Comparison of ENCODE assay signal across 8 cellular contexts in genomic region chr18:23226930-23227728, GRCh38.
DNase-seq lines count a peak whose midpoint lies in the region; ATAC-seq, FAIRE-seq and TF ChIP-seq lines count a peak whose summit lies in the region.

No MANE protein-coding gene starts in this region.

- TF ChIP-seq RAD21 in HepG2 (CRISPR knock-in tag; IDR thresholded peaks at IDR 0.05) = no peak

- FAIRE-seq in HepG2 (lab: Jason Lieb, UNC) = no peak

- H3K27me3 ChIP-seq in HepG2 (ENCODE audit: control insufficient read depth in 1 of 2, insufficient read depth in 2 of 2, low read length in 2 of 2) (no peaks in the 10 kb centered on the region), upper lobe of left lung (no peaks in the 10 kb centered on the region)

- ATAC-seq in HepG2 (no peak; the same call in 2 of the 3 replicates), upper lobe of left lung (ENCODE audit: low FRiP score in 2 of 2) (peak; percentile 35 to 56)

- peaks cover 53% of the 10 kb centered on the region for H3K4me1 Mint-ChIP-seq in activated CD4-positive, alpha-beta memory T cell treated with anti-CD3 and anti-CD28 coated beads for 36 hours (ENCODE audit: low read depth)
- peaks cover 43% of the 10 kb centered on the region for H3K4me1 Mint-ChIP-seq in activated CD4-positive, alpha-beta memory T cell treated with anti-CD3 and anti-CD28 coated beads, Interleukin-2, amount 10 ng/mL, durations not matched to agents 7 days and 5 days
- H3K4me1 Mint-ChIP-seq in brain = peaks cover 58% of the 10 kb centered on the region

- POLR2A ChIA-PET in activated CD4-positive, alpha-beta memory T cell treated with anti-CD3 and anti-CD28 coated beads for 36 hours (lab: Charles Lee) = no interaction called here
- POLR2A ChIA-PET in activated CD4-positive, alpha-beta memory T cell treated with anti-CD3 and anti-CD28 coated beads, Interleukin-2, amount 10 ng/mL, durations not matched to agents 7 days and 5 days (lab: Charles Lee) = interaction anchor here (1.4 kb wide), 1 partner anchor 10 kb away, joined by 3 read pairs; no protein-coding TSS in a partner anchor
- POLR2A ChIA-PET in HepG2 (lab: Yijun Ruan, JAX) = interaction anchor here (0.8 to 1.5 kb wide), 2 partner anchors 86 to 92 kb away, joined by 4 to 5 read pairs; partner anchors contain the start of gene CABLES1

- peaks cover 1 to 15% of the 10 kb centered on the region in 2 experiments; a peak in 4 of 5 replicates for H3K36me3 ChIP-seq in HepG2 (replicated peaks in 1 of 2; ENCODE audit: control insufficient read depth in 1 of 2, insufficient read depth in 2 of 2, low read length in 2 of 2)
- H3K36me3 ChIP-seq in upper lobe of left lung = no peaks in the 10 kb centered on the region

- H3K9me3 Mint-ChIP-seq in activated CD4-positive, alpha-beta memory T cell treated with anti-CD3 and anti-CD28 coated beads for 36 hours = peaks cover 4% of the 10 kb centered on the region
- peaks cover 4% of the 10 kb centered on the region for H3K9me3 Mint-ChIP-seq in activated CD4-positive, alpha-beta memory T cell treated with anti-CD3 and anti-CD28 coated beads, Interleukin-2, amount 10 ng/mL, durations not matched to agents 7 days and 5 days
- H3K9me3 Mint-ChIP-seq in brain = peaks cover 0 to 9% (median 0%) of the 10 kb centered on the region in 5 experiments

- TF ChIP-seq POLR2A in HepG2 (IDR thresholded peaks at IDR 0.05; ENCODE audit: insufficient read depth in 1 of 2, low read depth in 2 of 2, low read length in 2 of 2) (no peak), upper lobe of left lung (IDR thresholded peaks at IDR 0.05) (no peak)

- TF ChIP-seq EP300 in HepG2 (IDR thresholded peaks at IDR 0.05; ENCODE audit: low read depth in 2 of 2, low read length in 2 of 2) = no peak
- TF ChIP-seq EP300 in HepG2 (CRISPR knock-in tag; IDR thresholded peaks at IDR 0.05; ENCODE audit: borderline replicate concordance) = no peak
- TF ChIP-seq EP300 in upper lobe of left lung (IDR thresholded peaks at IDR 0.05) = no peak

- no peaks in the 10 kb centered on the region for H4K20me1 ChIP-seq in HepG2 (ENCODE audit: insufficient read depth, low read length)

- no peak for TF ChIP-seq CTCF in brain (conservative IDR thresholded peaks at IDR 0.05)
- TF ChIP-seq CTCF in HepG2 (CRISPR knock-in tag; IDR thresholded peaks at IDR 0.05) = no peak
- TF ChIP-seq CTCF in upper lobe of left lung (IDR thresholded peaks at IDR 0.05) = no peak

- no peak overlapping the region for H2AFZ ChIP-seq in HepG2 (ENCODE audit: low read length)

- intact Hi-C loops in activated CD4-positive, alpha-beta memory T cell treated with anti-CD3 and anti-CD28 coated beads for 36 hours (cut with micrococcal nuclease) = no loop called here
- intact Hi-C loops in HepG2 (cut with micrococcal nuclease; ENCODE audit: unreplicated experiment) = no loop called here

- no peak overlapping the region for H3K4me3 ChIP-seq in HepG2 (replicated peaks in 1 of 3; ENCODE audit: insufficient read depth in 1 of 3, low read depth in 2 of 3, low read length in 3 of 3)
- no peak overlapping the region for H3K4me3 ChIP-seq in upper lobe of left lung

- no peak overlapping the region for H3K27ac ChIP-seq in HepG2 (ENCODE audit: extremely low read length, insufficient read depth, low read length)
- H3K27ac ChIP-seq in upper lobe of left lung = peak overlapping the region; percentile 28 to 79 (median 64)

- H3K27me3 Mint-ChIP-seq in activated CD4-positive, alpha-beta memory T cell treated with anti-CD3 and anti-CD28 coated beads for 36 hours = no peaks in the 10 kb centered on the region
- H3K27me3 Mint-ChIP-seq in activated CD4-positive, alpha-beta memory T cell treated with anti-CD3 and anti-CD28 coated beads, Interleukin-2, amount 10 ng/mL, durations not matched to agents 7 days and 5 days = no peaks in the 10 kb centered on the region
- H3K27me3 Mint-ChIP-seq in brain = peaks cover 3% of the 10 kb centered on the region

- peaks cover 3% of the 10 kb centered on the region for H3K36me3 Mint-ChIP-seq in activated CD4-positive, alpha-beta memory T cell treated with anti-CD3 and anti-CD28 coated beads for 36 hours
- H3K36me3 Mint-ChIP-seq in activated CD4-positive, alpha-beta memory T cell treated with anti-CD3 and anti-CD28 coated beads, Interleukin-2, amount 10 ng/mL, durations not matched to agents 7 days and 5 days (ENCODE audit: low read depth) = peaks cover 27% of the 10 kb centered on the region
- peaks cover 8% of the 10 kb centered on the region for H3K36me3 Mint-ChIP-seq in brain

- CTCF ChIA-PET in activated CD4-positive, alpha-beta memory T cell treated with anti-CD3 and anti-CD28 coated beads for 36 hours (lab: Charles Lee) = no interaction called here
- CTCF ChIA-PET in activated CD4-positive, alpha-beta memory T cell treated with anti-CD3 and anti-CD28 coated beads, Interleukin-2, amount 10 ng/mL, durations not matched to agents 7 days and 5 days (lab: Charles Lee) = interaction anchor here (1.1 to 2.0 kb wide), 3 partner anchors 11 to 152 kb away, joined by 3 to 5 read pairs (median 4); no protein-coding TSS in a partner anchor
- CTCF ChIA-PET in HepG2 (lab: Yijun Ruan, JAX; ENCODE audit: low intra/inter-chr PET ratio, low total read pairs) = no interaction called here

- H3K4me2 ChIP-seq in HepG2 (ENCODE audit: low read depth, low read length) = no peak overlapping the region

- in situ Hi-C loops in HepG2 (cut with HindIII; ENCODE audit: extremely low pct_ligation_motif_present, low pct_unique_long_range_greater_than_20kb) = no loop called here

- H3K4me1 ChIP-seq in HepG2 (ENCODE audit: insufficient read depth, low read length) (peaks cover 21% of the 10 kb centered on the region), upper lobe of left lung (peaks cover 22 to 50% (median 45%) of the 10 kb centered on the region in 4 donors)

- H3K9me3 ChIP-seq in HepG2 (ENCODE audit: low read length) (no peaks in the 10 kb centered on the region), upper lobe of left lung (no peaks in the 10 kb centered on the region)

- peak overlapping the region; percentile 23 for H3K27ac Mint-ChIP-seq in activated CD4-positive, alpha-beta memory T cell treated with anti-CD3 and anti-CD28 coated beads for 36 hours
- H3K27ac Mint-ChIP-seq in activated CD4-positive, alpha-beta memory T cell treated with anti-CD3 and anti-CD28 coated beads, Interleukin-2, amount 10 ng/mL, durations not matched to agents 7 days and 5 days = no peak overlapping the region
- peak overlapping the region in 4 of 5 experiments; percentile 20 to 97 (median 86) for H3K27ac Mint-ChIP-seq in brain

- DNase-seq in activated CD4-positive, alpha-beta memory T cell treated with anti-CD3 and anti-CD28 coated beads for 36 hours = no peak
- no peak for DNase-seq in activated CD4-positive, alpha-beta memory T cell treated with anti-CD3 and anti-CD28 coated beads, Interleukin-2, amount 10 ng/mL, durations not matched to agents 7 days and 5 days
- no peak for DNase-seq in HepG2 (ENCODE audit: low spot score)
- DNase-seq in upper lobe of left lung = peak in 1 of 2 donors; percentile 47
- DNase-seq in NCI-H1048 (lab: John Stamatoyannopoulos, UW) = no peak
- no peak for DNase-seq in activated CD4-positive, alpha-beta T cell treated with anti-CD3 and anti-CD28 coated beads, Interleukin-2, amount 50 U/mL, for 1 hour
- DNase-seq in GOT3 (lab: John Stamatoyannopoulos, UW) = no peak

- BruUV-seq in HepG2 (replicated peaks; lab: Mats Ljungman, UMichigan) = no TSS peak

- H3K79me2 ChIP-seq in HepG2 (ENCODE audit: insufficient read depth, low read length) = no peaks in the 10 kb centered on the region

- WGBS in HepG2 (ENCODE audit: low lambda C conversion rate) = 85% methylated on average over 11 of the region's 11 CpGs
- WGBS in upper lobe of left lung, 2 donors = 63 to 66% methylated on average over 11 of the region's 11 CpGs

- no peak overlapping the region for H3K9ac ChIP-seq in HepG2 (ENCODE audit: insufficient read depth, low read depth, low read length)

- H3K4me3 Mint-ChIP-seq in activated CD4-positive, alpha-beta memory T cell treated with anti-CD3 and anti-CD28 coated beads for 36 hours = no peak overlapping the region
- H3K4me3 Mint-ChIP-seq in activated CD4-positive, alpha-beta memory T cell treated with anti-CD3 and anti-CD28 coated beads, Interleukin-2, amount 10 ng/mL, durations not matched to agents 7 days and 5 days = no peak overlapping the region
- H3K4me3 Mint-ChIP-seq in brain = no peak overlapping the region

TF ChIP-seq in HepG2, 621 proteins besides CTCF, POLR2A, EP300 and RAD21 (continues in another document):
- TF ChIP-seq CBX1 (IDR thresholded peaks at IDR 0.05; ENCODE audit: low read depth) (no peak), CREM (IDR thresholded peaks at IDR 0.05) (0 out of 2 replicates have a peak, but pooled peaks have one; percentile 7), CREM (CRISPR knock-in tag; IDR thresholded peaks at IDR 0.05) (no peak), ZNF230 (CRISPR knock-in tag; IDR thresholded peaks at IDR 0.05) (no peak), HOMEZ (CRISPR knock-in tag; IDR thresholded peaks at IDR 0.05; ENCODE audit: low read depth) (peak; percentile 35; the same call in 1 of the 2 replicates), TCF12 (IDR thresholded peaks at IDR 0.05) (no peak), TCF12 (CRISPR knock-in tag; IDR thresholded peaks at IDR 0.05) (no peak), ZNF282 (IDR thresholded peaks at IDR 0.05; ENCODE audit: partially characterized antibody) (no peak), ZNF761 (CRISPR knock-in tag; conservative IDR thresholded peaks at IDR 0.05) (no peak), ZBTB21 (CRISPR knock-in tag; IDR thresholded peaks at IDR 0.05) (peak; percentile 57; the same call in 1 of the 2 replicates), GABPB1 (CRISPR knock-in tag; IDR thresholded peaks at IDR 0.05) (no peak), KDM1A (CRISPR knock-in tag; IDR thresholded peaks at IDR 0.05) (no peak)
